ENCODE assay signal across 8 cellular contexts in the genomic region with DNA sequence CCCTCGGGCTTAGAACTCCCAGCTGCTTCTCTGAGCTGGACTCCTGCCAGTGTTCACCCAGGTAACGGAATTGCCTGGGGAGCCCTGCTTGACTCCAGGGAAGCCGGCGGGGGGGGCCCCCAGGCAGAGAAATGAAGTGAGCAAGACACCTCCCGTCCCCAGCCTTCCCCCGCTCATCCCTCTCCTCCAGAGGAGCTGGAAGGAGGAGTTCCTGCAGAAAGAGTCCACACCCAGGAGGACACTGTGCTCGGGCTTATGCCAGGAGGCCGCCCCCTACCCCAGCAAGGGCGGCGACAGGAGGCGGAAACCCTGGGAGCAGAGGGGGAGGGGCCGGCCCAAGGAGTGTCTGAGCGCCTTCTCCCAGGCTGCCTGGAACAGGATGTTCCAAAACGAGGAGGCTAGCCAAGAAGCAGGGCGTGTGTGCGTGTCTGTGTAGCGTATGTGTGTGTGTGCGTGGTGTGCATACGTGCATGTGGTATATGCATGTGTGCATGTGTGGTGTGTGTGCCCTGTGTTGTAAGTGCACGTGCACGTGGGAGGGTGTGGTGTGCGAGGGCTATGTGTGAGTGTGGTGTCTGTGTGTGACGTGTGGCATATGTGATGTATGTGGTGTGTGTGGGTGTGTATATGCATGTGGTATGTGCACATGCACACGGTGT.
DNase-seq lines count a peak whose midpoint lies in the region; ATAC-seq and TF ChIP-seq lines count a peak whose summit lies in the region.

No MANE protein-coding gene starts in this region.

- intact Hi-C loops in thyroid gland (cut with DNase I): no loop called here

- in situ Hi-C loops in astrocyte of the spinal cord (cut with HindIII; ENCODE audit: low sequenced_read_pairs): no loop called here

- TF ChIP-seq CTCF in astrocyte of the spinal cord (IDR thresholded peaks at IDR 0.05; ENCODE audit: low read depth, low read length): no peak
- no peak for TF ChIP-seq CTCF in thyroid gland (IDR thresholded peaks at IDR 0.05)

- H3K27me3 Mint-ChIP-seq in activated CD4-positive, alpha-beta T cell treated with anti-CD3 and anti-CD28 coated beads, Interleukin-2, amount 10 ng/mL, durations not matched to agents 7 days and 5 days: no peaks in the 10 kb centered on the region

- H3K27ac ChIP-seq in thyroid gland: no peak overlapping the region

- H3K4me1 ChIP-seq in thyroid gland: peaks cover 0 to 11% of the 10 kb centered on the region in 2 donors

- H3K27ac Mint-ChIP-seq in activated CD4-positive, alpha-beta T cell treated with anti-CD3 and anti-CD28 coated beads, Interleukin-2, amount 10 ng/mL, durations not matched to agents 7 days and 5 days: no peak overlapping the region

- no peaks in the 10 kb centered on the region for H3K9me3 Mint-ChIP-seq in activated CD4-positive, alpha-beta T cell treated with anti-CD3 and anti-CD28 coated beads, Interleukin-2, amount 10 ng/mL, durations not matched to agents 7 days and 5 days

- no peaks in the 10 kb centered on the region for H3K9me3 ChIP-seq in thyroid gland

- CTCF ChIA-PET in activated CD4-positive, alpha-beta T cell treated with anti-CD3 and anti-CD28 coated beads, Interleukin-2, amount 10 ng/mL, durations not matched to agents 7 days and 5 days (lab: Charles Lee): interaction anchor here (0.8 kb wide), 1 partner anchor 42 kb away, joined by 3 read pairs; no protein-coding TSS in a partner anchor

- DNase-seq in NCI-H2107 treated with DMSO at 0.1 percent for 48 hours (lab: John Stamatoyannopoulos, UW; ENCODE audit: unreplicated experiment) (peak; percentile 51), NCI-H2107 (lab: John Stamatoyannopoulos, UW) (no peak), astrocyte of the spinal cord (ENCODE audit: low read depth, low spot score) (peak; percentile 65), islet precursor cell (peak; percentile 91), thyroid gland (peak; percentile 53 to 59)
- no peak for DNase-seq in activated CD4-positive, alpha-beta T cell treated with anti-CD3 and anti-CD28 coated beads, Interleukin-2, amount 10 ng/mL, durations not matched to agents 7 days and 5 days
- DNase-seq in activated CD8-positive, alpha-beta memory T cell treated with anti-CD3 and anti-CD28 coated beads, Interleukin-2, amount 50 U/mL, for 48 hours: no peak

- no peaks in the 10 kb centered on the region for H3K27me3 ChIP-seq in thyroid gland

- ATAC-seq in GM18870 (IDR thresholded peaks at IDR 0.05; ENCODE audit: unreplicated experiment): no peak

- no peak for TF ChIP-seq POLR2A in thyroid gland (IDR thresholded peaks at IDR 0.05)

- H3K36me3 ChIP-seq in thyroid gland: no peaks in the 10 kb centered on the region

- POLR2A ChIA-PET in activated CD4-positive, alpha-beta T cell treated with anti-CD3 and anti-CD28 coated beads, Interleukin-2, amount 10 ng/mL, durations not matched to agents 7 days and 5 days (lab: Charles Lee): no interaction called here

- WGBS in thyroid gland, 2 donors: 33 to 42% methylated on average over 20 of the region's 24 CpGs

- H3K4me3 ChIP-seq in astrocyte of the spinal cord (ENCODE audit: low read depth, low read length): no peak overlapping the region
- no peak overlapping the region for H3K4me3 ChIP-seq in thyroid gland (replicated peaks in 1 of 3)

- H3K36me3 Mint-ChIP-seq in activated CD4-positive, alpha-beta T cell treated with anti-CD3 and anti-CD28 coated beads, Interleukin-2, amount 10 ng/mL, durations not matched to agents 7 days and 5 days (ENCODE audit: low read depth): no peaks in the 10 kb centered on the region

- H3K4me3 Mint-ChIP-seq in activated CD4-positive, alpha-beta T cell treated with anti-CD3 and anti-CD28 coated beads, Interleukin-2, amount 10 ng/mL, durations not matched to agents 7 days and 5 days: no peak overlapping the region

- H3K4me1 Mint-ChIP-seq in activated CD4-positive, alpha-beta T cell treated with anti-CD3 and anti-CD28 coated beads, Interleukin-2, amount 10 ng/mL, durations not matched to agents 7 days and 5 days: peaks cover 3% of the 10 kb centered on the region

Comparison
In these comparisons a context has a peak if more than half of its experiments do, and no peak if none do; other contexts are left out.
1. DNase-seq: peak in NCI-H2107 treated with DMSO at 0.1 percent for 48 hours (single experiment), astrocyte of the spinal cord (single experiment), islet precursor cell (single experiment) and thyroid gland (2 of 2); none in NCI-H2107 (single experiment), activated CD4-positive, alpha-beta T cell treated with anti-CD3 and anti-CD28 coated beads, Interleukin-2, amount 10 ng/mL, durations not matched to agents 7 days and 5 days (single experiment) and activated CD8-positive, alpha-beta memory T cell treated with anti-CD3 and anti-CD28 coated beads, Interleukin-2, amount 50 U/mL, for 48 hours (single experiment).